Comparison of ENCODE assay signal across 1 cellular context in genomic region chr1:92484171-92484471, GRCh38.
TF ChIP-seq lines count a peak whose summit lies in the region.

No MANE protein-coding gene starts in this region.

TF ChIP-seq in IMR-90, 13 proteins besides CTCF, POLR2A, EP300 and RAD21:
- TF ChIP-seq NFE2L2 (IDR thresholded peaks at IDR 0.05; ENCODE audit: low read depth, low read length) = no peak
- TF ChIP-seq BHLHE40 (IDR thresholded peaks at IDR 0.05; ENCODE audit: low read depth, low read length) = no peak
- TF ChIP-seq MXI1 (IDR thresholded peaks at IDR 0.05; ENCODE audit: borderline replicate concordance, low read depth, low read length) = no peak
TF ChIP-seq in IMR-90: peak in this region for 0.
